Comparison of ENCODE assay signal across 22 cellular contexts in genomic region chr6:85298553-85298952, GRCh38.
DNase-seq lines count a peak whose midpoint lies in the region; ATAC-seq, FAIRE-seq and TF ChIP-seq lines count a peak whose summit lies in the region.
"Had no signal": no experiment of that assay in that cellular context is flagged by ENCODE, and none has a peak within 500 bp of the region (broad histone marks: within the 10 kb centered on the region; RNA-seq: fewer than 3 reads in every experiment).

No MANE protein-coding gene starts in this region.

- FAIRE-seq in bronchial epithelial cell (lab: Jason Lieb, UNC), result no peak
- FAIRE-seq: A204.1, D721Med, GM12891, GM19239 had no signal

- H3K36me3 ChIP-seq in bronchial epithelial cell (ENCODE audit: control insufficient read depth, insufficient read depth, low read length), result no peaks in the 10 kb centered on the region
- H3K36me3 ChIP-seq: BLaER1 treated with 17β-estradiol and CSF1 and Interleukin-3, amounts not matched to agents 10 nM and 100 nM had no signal

- H3K27ac ChIP-seq in foreskin keratinocyte, result no peak overlapping the region
- H3K27ac ChIP-seq: BLaER1 treated with 17β-estradiol and CSF1 and Interleukin-3, amounts not matched to agents 10 nM and 100 nM; C4-2B had no signal

- DNase-seq in bronchial epithelial cell (ENCODE audit: low read depth) (peak; percentile 48), epithelial cell of esophagus (ENCODE audit: low read depth) (peak; percentile 64), foreskin keratinocyte (no peak), NCI-H187 (lab: John Stamatoyannopoulos, UW) (no peak), GM03348 (ENCODE audit: low spot score) (no peak)
- DNase-seq: 8988T; ACHN; AML-193; Caco-2; Calu3; CD4-positive, alpha-beta T cell; CD8-positive, alpha-beta T cell; DMS79 treated with DMSO at 0.1 percent for 48 hours; GDM1 had no signal

- no peaks in the 10 kb centered on the region for H3K27me3 ChIP-seq in bronchial epithelial cell (ENCODE audit: control insufficient read depth, insufficient read depth, low read length)
- no peaks in the 10 kb centered on the region for H3K27me3 ChIP-seq in foreskin keratinocyte
- H3K27me3 ChIP-seq: BLaER1 treated with 17β-estradiol and CSF1 and Interleukin-3, amounts not matched to agents 10 nM and 100 nM had no signal

- H3K4me3 ChIP-seq in bronchial epithelial cell (ENCODE audit: low read depth, low read length) (no peak overlapping the region), epithelial cell of esophagus (ENCODE audit: low read length) (no peak overlapping the region)
- H3K4me3 ChIP-seq: BLaER1 treated with 17β-estradiol and CSF1 and Interleukin-3, amounts not matched to agents 10 nM and 100 nM had no signal

- no peak for TF ChIP-seq CTCF in bronchial epithelial cell (IDR thresholded peaks at IDR 0.05; ENCODE audit: insufficient read depth, low read length, severe bottlenecking)
- TF ChIP-seq CTCF in epithelial cell of esophagus (IDR thresholded peaks at IDR 0.05; ENCODE audit: insufficient read depth, low read depth, low read length, missing control alignments), result no peak
- TF ChIP-seq CTCF in foreskin keratinocyte (conservative IDR thresholded peaks at IDR 0.05), result no peak

- ATAC-seq in esophagus mucosa, result peak; percentile 97
- peak; percentile 48 for ATAC-seq in foreskin keratinocyte
- ATAC-seq in HG02852 (IDR thresholded peaks at IDR 0.05; ENCODE audit: unreplicated experiment), result no peak
- ATAC-seq: CD8-positive, alpha-beta T cell had no signal

- no peaks in the 10 kb centered on the region for H3K4me1 ChIP-seq in foreskin keratinocyte
- H3K4me1 ChIP-seq: BLaER1 treated with 17β-estradiol and CSF1 and Interleukin-3, amounts not matched to agents 10 nM and 100 nM; Caco-2 had no signal

Comparison
In these comparisons a context has a peak if more than half of its experiments do, and no peak if none do; other contexts are left out.
1. DNase-seq: peak in bronchial epithelial cell (single experiment) and epithelial cell of esophagus (single experiment); none in foreskin keratinocyte (0 of 2), NCI-H187 (0 of 2) and GM03348 (single experiment).